ENCODE assay signal across 38 cellular contexts in the genomic region with DNA sequence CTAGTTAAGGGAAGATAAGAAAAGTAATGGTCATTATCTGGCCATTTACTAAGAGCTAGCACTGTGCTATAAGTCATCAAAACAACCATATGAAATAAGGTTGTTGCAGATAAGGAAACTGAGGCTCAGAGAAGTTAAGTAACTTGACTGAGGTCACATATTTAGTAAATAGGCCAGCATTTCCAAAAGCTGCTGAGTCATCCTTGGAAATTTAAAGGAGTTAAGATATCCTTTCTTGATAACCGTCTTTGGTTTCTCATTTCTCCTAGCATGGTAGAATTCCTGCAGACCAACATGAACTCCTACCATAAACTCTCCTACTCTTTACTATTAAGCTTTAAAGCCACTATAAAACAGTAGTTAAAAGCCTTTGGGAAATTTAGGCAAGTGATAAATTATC.
"Had no signal": no experiment of that assay in that cellular context is flagged by ENCODE, and none has a peak within 500 bp of the region (broad histone marks: within the 10 kb centered on the region; RNA-seq: fewer than 3 reads in every experiment).

No MANE protein-coding gene starts in this region.

- H3K27me3 ChIP-seq: ascending aorta, body of pancreas, breast epithelium, MG63 had no signal

- H3K4me1 Mint-ChIP-seq: activated B cell treated with CpG ODN at 0.5 μM for 24 hours; activated naive CD8-positive, alpha-beta T cell treated with anti-CD3 and anti-CD28 coated beads for 36 hours; activated T-helper 17 cell treated with anti-CD3 and anti-CD28 coated beads, Interleukin-2, amount 50 U/mL, for 72 hours had no signal

- ATAC-seq: activated CD8-positive, alpha-beta T cell treated with anti-CD3 and anti-CD28 coated beads for 36 hours; activated T-cell treated with anti-CD3 and anti-CD28 coated beads, Interleukin-2, amount 50 U/mL, for 72 hours; activated T-helper 17 cell treated with anti-CD3 and anti-CD28 coated beads, Interleukin-2, amount 50 U/mL, for 72 hours; body of pancreas; Right ventricle myocardium inferior had no signal

- H3K4me3 ChIP-seq: ascending aorta, body of pancreas, breast epithelium, MG63, PC-9 had no signal

- H3K9me3 ChIP-seq: ascending aorta, body of pancreas, breast epithelium, MG63 had no signal

- H3K4me1 ChIP-seq: ascending aorta, body of pancreas, breast epithelium had no signal

- H3K36me3 Mint-ChIP-seq: activated naive CD8-positive, alpha-beta T cell treated with anti-CD3 and anti-CD28 coated beads for 36 hours had no signal

- H2AFZ ChIP-seq: PC-9 had no signal

- H3K36me3 ChIP-seq: ascending aorta, breast epithelium, MG63 had no signal

- H3K9me3 Mint-ChIP-seq: activated B cell treated with CpG ODN at 0.5 μM for 24 hours had no signal

- H3K4me3 Mint-ChIP-seq: activated B cell treated with CpG ODN at 0.5 μM for 24 hours; activated CD8-positive, alpha-beta T cell treated with anti-CD3 and anti-CD28 coated beads for 36 hours; activated naive CD8-positive, alpha-beta T cell treated with anti-CD3 and anti-CD28 coated beads for 36 hours; activated T-cell treated with anti-CD3 and anti-CD28 coated beads, Interleukin-2, amount 50 U/mL, for 72 hours; activated T-helper 17 cell treated with anti-CD3 and anti-CD28 coated beads, Interleukin-2, amount 50 U/mL, for 72 hours had no signal

- H3K27ac Mint-ChIP-seq: activated B cell treated with CpG ODN at 0.5 μM for 24 hours; activated CD8-positive, alpha-beta T cell treated with anti-CD3 and anti-CD28 coated beads for 36 hours; activated naive CD8-positive, alpha-beta T cell treated with anti-CD3 and anti-CD28 coated beads for 36 hours; activated T-cell treated with anti-CD3 and anti-CD28 coated beads, Interleukin-2, amount 50 U/mL, for 72 hours; activated T-helper 17 cell treated with anti-CD3 and anti-CD28 coated beads, Interleukin-2, amount 50 U/mL, for 72 hours had no signal

- H3K27ac ChIP-seq: ascending aorta, body of pancreas, breast epithelium, PC-9, RWPE1, VCaP had no signal

- DNase-seq: activated B cell treated with CpG ODN at 0.5 μM for 24 hours; activated CD4-positive, alpha-beta T cell treated with anti-CD3 and anti-CD28 coated beads for 48 hours; activated CD4-positive, CD25-positive, alpha-beta regulatory T cell treated with anti-CD3 and anti-CD28 coated beads, Interleukin-2, amount 50 U/mL, for 72 hours; activated CD8-positive, alpha-beta T cell treated with anti-CD3 and anti-CD28 coated beads for 36 hours; activated effector memory CD4-positive, alpha-beta T cell treated with anti-CD3 and anti-CD28 coated beads, Interleukin-2, amount 50 U/mL, for 16 hours; activated naive CD4-positive, alpha-beta T cell; activated naive CD4-positive, alpha-beta T cell treated with anti-CD3 and anti-CD28 coated beads, Interleukin-2, amount 50 U/mL, for 16 hours; activated naive CD8-positive, alpha-beta T cell treated with anti-CD3 and anti-CD28 coated beads for 36 hours; activated T-cell treated with anti-CD3 and anti-CD28 coated beads, Interleukin-2, amount 50 U/mL, for 1 hour; activated T-cell treated with anti-CD3 and anti-CD28 coated beads, Interleukin-2, amount 50 U/mL, for 72 hours; amygdala; body of pancreas; caudate nucleus; cerebellar nuclear complex; Kasumi-1; MG63; NCI-H1048; NCI-H1105 treated with DMSO at 0.1 percent for 48 hours; NCI-H1436; NCI-H1694; NCI-H1930; NCI-H2081 treated with DMSO at 0.1 percent for 48 hours; NCI-H345; NCI-H524 treated with DMSO at 0.1 percent for 48 hours; NCI-H748 treated with DMSO at 0.1 percent for 48 hours; NK-92 treated with Interleukin-12 subunit alpha and Interleukin-12 subunit beta, amount 100 ng/mL, for 24 hours; PC-9; SW 1271; T-helper 1 cell; T-helper 2 cell; T-helper 9 cell had no signal

- H3K27me3 Mint-ChIP-seq: activated B cell treated with CpG ODN at 0.5 μM for 24 hours; activated CD8-positive, alpha-beta T cell treated with anti-CD3 and anti-CD28 coated beads for 36 hours; activated naive CD8-positive, alpha-beta T cell treated with anti-CD3 and anti-CD28 coated beads for 36 hours; activated T-helper 17 cell treated with anti-CD3 and anti-CD28 coated beads, Interleukin-2, amount 50 U/mL, for 72 hours had no signal

- FAIRE-seq: RCC 7860 had no signal

- H3K4me2 ChIP-seq: PC-9 had no signal
